Comparison of ENCODE assay signal across 8 cellular contexts in genomic region chr17:81683584-81684441, GRCh38. TPM values are rescaled to one million over a fixed set of nuclear protein-coding genes. Genes with fewer than 3 reads are reported as not detected.
DNase-seq lines count a peak whose midpoint lies in the region; ATAC-seq, FAIRE-seq and TF ChIP-seq lines count a peak whose summit lies in the region.

Gene ARL16 (minus strand): TSS chr17:81683797. CDS start chr17:81683753, 44 bp downstream.
Gene HGS (plus strand): TSS chr17:81684011. CDS start chr17:81684067, 56 bp downstream.

- H3K4me3 ChIP-seq in astrocyte (ENCODE audit: insufficient read depth, low read depth, low read length) (peak within 1 kb of the TSS; percentile 81), right cardiac atrium (ENCODE audit: low read length) (peak within 1 kb of the TSS; percentile 97), uterus (peak within 1 kb of the TSS; percentile 88 to 99)

- ATAC-seq in GM18505 (IDR thresholded peaks at IDR 0.05; ENCODE audit: unreplicated experiment): peak; percentile 87
- ATAC-seq in HG02973 (IDR thresholded peaks at IDR 0.05; ENCODE audit: unreplicated experiment): peak; percentile 79
- peak; percentile 98 for ATAC-seq in right cardiac atrium

- peak within 1 kb of the TSS; percentile 93 for H3K9ac ChIP-seq in astrocyte (ENCODE audit: low read length)

- peak within 1 kb of the TSS; percentile 93 for H3K4me3 Mint-ChIP-seq in astrocyte (ENCODE audit: unreplicated experiment)

- FAIRE-seq in astrocyte (lab: Jason Lieb, UNC): peak; percentile 68

- peaks cover 14% of the 10 kb centered on the region for H3K4me1 Mint-ChIP-seq in astrocyte (ENCODE audit: low read depth, unreplicated experiment)

- peak within 1 kb of the TSS; percentile 97 for H3K27ac Mint-ChIP-seq in astrocyte (ENCODE audit: unreplicated experiment)

- H3K4me2 ChIP-seq in astrocyte (ENCODE audit: low read length): peak within 1 kb of the TSS; percentile 97

- no peaks in the 10 kb centered on the region for H3K9me3 Mint-ChIP-seq in astrocyte (ENCODE audit: unreplicated experiment)

- under 1% methylated on average over 112 of the region's 112 CpGs for WGBS in right cardiac atrium

- peaks cover 29% of the 10 kb centered on the region for H3K4me1 ChIP-seq in astrocyte (ENCODE audit: insufficient read depth, low read length)
- H3K4me1 ChIP-seq in right cardiac atrium (ENCODE audit: control insufficient read depth, insufficient read depth, low read length): peaks cover 6% of the 10 kb centered on the region
- peaks cover 7 to 19% of the 10 kb centered on the region in 2 donors for H3K4me1 ChIP-seq in uterus

- H3K9me3 ChIP-seq in astrocyte (ENCODE audit: insufficient read depth, low read depth, low read length) (no peaks in the 10 kb centered on the region), right cardiac atrium (ENCODE audit: control insufficient read depth, low read length) (no peaks in the 10 kb centered on the region), uterus (no peaks in the 10 kb centered on the region)

- peak within 1 kb of the TSS; percentile 95 for H3K27ac ChIP-seq in astrocyte (ENCODE audit: low read depth, low read length)
- H3K27ac ChIP-seq in right cardiac atrium (ENCODE audit: low read length): peak within 1 kb of the TSS; percentile 34
- peak within 1 kb of the TSS; percentile 73 to 86 for H3K27ac ChIP-seq in uterus

- H3K79me2 ChIP-seq in astrocyte (ENCODE audit: insufficient read depth, low read length): peaks cover 86% of the 10 kb centered on the region

- H3K36me3 Mint-ChIP-seq in astrocyte (ENCODE audit: low read depth, unreplicated experiment): peaks cover 9% of the 10 kb centered on the region

- peaks cover 65% of the 10 kb centered on the region for H4K20me1 ChIP-seq in astrocyte (ENCODE audit: insufficient read depth, low read length)

- intact Hi-C loops in right cardiac atrium (cut with DNase I): no loop called here
- intact Hi-C loops in uterus (cut with DNase I; ENCODE audit: low total_unique reads): no loop called here

- DNase-seq in NCI-H2029 (lab: John Stamatoyannopoulos, UW): peak; percentile 96
- DNase-seq in T-helper 22 cell (ENCODE audit: low read depth): peak; percentile 94
- peak; percentile 97 for DNase-seq in astrocyte (ENCODE audit: low read depth)
- DNase-seq in right cardiac atrium: peak; percentile 98 to 99 (median 99)
- peak; percentile 96 for DNase-seq in pulmonary artery endothelial cell (ENCODE audit: low read depth, low spot score)
- peak; percentile 98 to 99 for DNase-seq in uterus

- H3K27me3 Mint-ChIP-seq in astrocyte (ENCODE audit: low read depth, unreplicated experiment): no peaks in the 10 kb centered on the region

- H3K27me3 ChIP-seq in astrocyte (ENCODE audit: insufficient read depth, low read length): no peaks in the 10 kb centered on the region
- no peaks in the 10 kb centered on the region for H3K27me3 ChIP-seq in right cardiac atrium (ENCODE audit: control insufficient read depth, insufficient read depth)
- no peaks in the 10 kb centered on the region for H3K27me3 ChIP-seq in uterus

- H3K36me3 ChIP-seq in astrocyte (ENCODE audit: insufficient read depth, low read length) (peaks cover 19% of the 10 kb centered on the region), uterus (no peaks in the 10 kb centered on the region)

- TF ChIP-seq POLR2A in GM18505 (IDR thresholded peaks at IDR 0.05; ENCODE audit: borderline replicate concordance, extremely low read depth, insufficient read depth, insufficient read length): peak; percentile 73
- peak in 1 of 2 donors; percentile 71 for TF ChIP-seq POLR2A in uterus (IDR thresholded peaks at IDR 0.05)

- no peak for TF ChIP-seq CTCF in astrocyte (IDR thresholded peaks at IDR 0.05; ENCODE audit: insufficient read depth, low read depth, low read length)
- TF ChIP-seq CTCF in uterus (IDR thresholded peaks at IDR 0.05): peak in 1 of 4 experiments; percentile 30

- H2AFZ ChIP-seq in astrocyte (ENCODE audit: low read depth, low read length): peak within 1 kb of the TSS; percentile 64

RNA-seq across cellular contexts. Expression of gene ARL16, which starts in this region (rescaled TPM):
- total RNA-seq in astrocyte (38.6 and 40.4 TPM in 2 replicates), right cardiac atrium (10 to 100 TPM; 13.2 to 24.4 (median 16.8) TPM), pulmonary artery endothelial cell (16.5 and 43.3 TPM in 2 replicates), uterus (10 to 100 TPM in 3 of 4 donors, 1 to 10 TPM in 1; 4.4 to 36.9 (median 27.0) TPM)
- 20.9 TPM for polyA plus RNA-seq in right cardiac atrium

RNA-seq across cellular contexts. Expression of gene HGS, which starts in this region (rescaled TPM):
- total RNA-seq in astrocyte (106 and 122 TPM in 2 replicates), right cardiac atrium (10 to 100 TPM; 42.1 to 50.3 (median 47.9) TPM), pulmonary artery endothelial cell (68.9 and 91.5 TPM in 2 replicates), uterus (100 to 1,000 TPM in 1 of 4 donors, 10 to 100 TPM in 3; 21.0 to 121 (median 72.5) TPM)
- 48.6 TPM for polyA plus RNA-seq in right cardiac atrium

Comparison
In these comparisons a context has a peak if more than half of its experiments do, and no peak if none do; other contexts are left out.
1. Peak in every context shown above with its lines: DNase-seq, ATAC-seq, H3K4me3 ChIP-seq and H3K27ac ChIP-seq.
2. H3K27ac ChIP-seq: peak in every context shown above with its lines; median percentile 95 in astrocyte; 80 in uterus; 34 in right cardiac atrium.